ENCODE assay signal across 8 cellular contexts in genomic region chr22:29581799-29582198, GRCh38. TPM values are rescaled to one million over a fixed set of nuclear protein-coding genes. Genes with fewer than 3 reads are reported as not detected.
A peak's percentile ranks its signal among the peaks of the same experiment; 100 is the strongest.
DNase-seq lines count a peak whose midpoint lies in the region; ATAC-seq and TF ChIP-seq lines count a peak whose summit lies in the region.

No MANE protein-coding gene starts in this region.

- peak overlapping the region; percentile 93 to 97; a peak in 3 of 4 replicates for H3K4me3 ChIP-seq in HCT116 (replicated peaks in 1 of 2; ENCODE audit: low read depth in 1 of 2, low read length in 2 of 2)
- H3K4me3 ChIP-seq in mesenchymal stem cell (ENCODE audit: insufficient read depth in 1 of 2, low read depth in 1 of 2, low read length in 2 of 2) = peak overlapping the region in 1 of 2 experiments; percentile 84

- H2AFZ ChIP-seq in HCT116 (ENCODE audit: low read depth, low read length, poor library complexity, severe bottlenecking) (no peak overlapping the region), mesenchymal stem cell (ENCODE audit: low read depth, low read length) (no peak overlapping the region)

- no peak overlapping the region for H2BK5ac ChIP-seq in mesenchymal stem cell (ENCODE audit: low read depth, low read length, poor library complexity, severe bottlenecking)

- H3K27me3 ChIP-seq in CD4-positive, alpha-beta T cell (ENCODE audit: control insufficient read depth, insufficient read depth, low read length) = no peaks in the 10 kb centered on the region
- no peaks in the 10 kb centered on the region for H3K27me3 ChIP-seq in HCT116 (ENCODE audit: insufficient read depth, low read length)
- H3K27me3 ChIP-seq in mesenchymal stem cell (ENCODE audit: control insufficient read depth in 1 of 2, insufficient read depth in 1 of 2, low read length in 2 of 2) = no peaks in the 10 kb centered on the region

- no peaks in the 10 kb centered on the region for H3K9me2 ChIP-seq in HCT116 (ENCODE audit: insufficient read depth)

- no TSS peak for BruUV-seq in HCT116 (replicated peaks; lab: Mats Ljungman, UMichigan)

- H3K36me3 Mint-ChIP-seq in CD4-positive, alpha-beta T cell (ENCODE audit: low read depth) = peaks cover 3% of the 10 kb centered on the region
- no peaks in the 10 kb centered on the region for H3K36me3 Mint-ChIP-seq in activated B cell treated with CpG ODN at 0.5 μM for 24 hours (ENCODE audit: low read depth)

- no peak overlapping the region for H3K14ac ChIP-seq in mesenchymal stem cell (ENCODE audit: low read length in 2 of 2)

- intact Hi-C loops in CD4-positive, alpha-beta T cell (cut with DNase I, micrococcal nuclease) = loop anchor here in 1 of 2 experiments (2.0 kb wide), 3 partner anchors 21 to 185 kb away; partner anchors contain the start of genes NF2, UQCR10 and ZMAT5
- intact Hi-C loops in HCT116 (cut with micrococcal nuclease) = no loop called here
- intact Hi-C loops in activated B cell treated with CpG ODN at 0.5 μM for 24 hours (cut with micrococcal nuclease) = loop anchor here (1.0 to 2.0 kb wide), 5 partner anchors 22 to 843 kb away; partner anchors contain the start of genes AP1B1, MTFP1, NF2 and THOC5

- H3K36me3 ChIP-seq in HCT116 (ENCODE audit: control insufficient read depth in 1 of 2, insufficient read depth in 2 of 2, low read length in 2 of 2) = peaks cover 0 to 3% of the 10 kb centered on the region in 2 experiments; a peak in 1 of 4 replicates
- peaks cover 0 to 5% of the 10 kb centered on the region in 2 experiments for H3K36me3 ChIP-seq in mesenchymal stem cell (ENCODE audit: control insufficient read depth in 1 of 2, insufficient read depth in 2 of 2, low read depth in 1 of 2, low read length in 2 of 2)

- H3K9ac ChIP-seq in HCT116 (ENCODE audit: low read length) (no peak overlapping the region), mesenchymal stem cell (ENCODE audit: low read length) (no peak overlapping the region)

- H3K4ac ChIP-seq in mesenchymal stem cell (ENCODE audit: low read depth in 1 of 2, low read length in 2 of 2) = no peak overlapping the region

- H4K20me1 ChIP-seq in HCT116 (ENCODE audit: insufficient read depth) = no peaks in the 10 kb centered on the region

- H3K18ac ChIP-seq in mesenchymal stem cell (ENCODE audit: low read depth in 1 of 2, low read length in 2 of 2) = no peak overlapping the region

- CTCF ChIA-PET in CD4-positive, alpha-beta T cell (lab: Charles Lee) = no interaction called here
- CTCF ChIA-PET in HCT116 (lab: Charles Lee) (no interaction called here), activated B cell treated with CpG ODN at 0.5 μM for 24 hours (lab: Charles Lee) (no interaction called here)

- no peak overlapping the region for H4K91ac ChIP-seq in mesenchymal stem cell (ENCODE audit: low read length)

- H3K27ac Mint-ChIP-seq in CD4-positive, alpha-beta T cell = peak overlapping the region; percentile 86
- H3K27ac Mint-ChIP-seq in activated B cell treated with CpG ODN at 0.5 μM for 24 hours = peak overlapping the region; percentile 86

- no peak overlapping the region for H2AK5ac ChIP-seq in mesenchymal stem cell (ENCODE audit: low read length, severe bottlenecking)

- peak overlapping the region; percentile 35 for H4K8ac ChIP-seq in mesenchymal stem cell (ENCODE audit: low read length)

- 93% methylated on average over 12 of the region's 12 CpGs for WGBS in mesenchymal stem cell

- H3K79me1 ChIP-seq in mesenchymal stem cell (replicated peaks; ENCODE audit: low read length, poor library complexity, severe bottlenecking) = peaks cover 11% of the 10 kb centered on the region

- POLR2A ChIA-PET in CD4-positive, alpha-beta T cell (lab: Charles Lee) = interaction anchor here (0.7 to 1.7 kb wide), 2 partner anchors 13 to 22 kb away, joined by 3 to 4 read pairs; no protein-coding TSS in a partner anchor
- POLR2A ChIA-PET in HCT116 (lab: Charles Lee) (interaction anchor here (0.6 to 0.7 kb wide), 2 partner anchors 23 to 423 kb away, joined by 3 to 5 read pairs; no protein-coding TSS in a partner anchor), activated B cell treated with CpG ODN at 0.5 μM for 24 hours (lab: Charles Lee) (interaction anchor here (0.6 to 0.7 kb wide), 7 partner anchors 20 to 1387 kb away, joined by 3 to 8 read pairs (median 4); partner anchors contain the start of genes THOC5 and TUG1)

- no peak for ATAC-seq in CD4-positive, alpha-beta T cell (ENCODE audit: poor library complexity)
- ATAC-seq in HCT116 (no peak), activated B cell treated with CpG ODN at 0.5 μM for 24 hours (ENCODE audit: low read depth) (no peak), GM19035 (IDR thresholded peaks at IDR 0.05; ENCODE audit: unreplicated experiment) (no peak), HG03565 (IDR thresholded peaks at IDR 0.05; ENCODE audit: unreplicated experiment) (no peak)

- no peak overlapping the region for H2BK12ac ChIP-seq in mesenchymal stem cell (ENCODE audit: low read length in 2 of 2)

- no peaks in the 10 kb centered on the region for H3K27me3 Mint-ChIP-seq in CD4-positive, alpha-beta T cell
- H3K27me3 Mint-ChIP-seq in activated B cell treated with CpG ODN at 0.5 μM for 24 hours = no peaks in the 10 kb centered on the region

- no peak overlapping the region for H2BK15ac ChIP-seq in mesenchymal stem cell (ENCODE audit: low read depth, poor library complexity, severe bottlenecking)

- H3K4me2 ChIP-seq in HCT116 (ENCODE audit: low read length) (peak overlapping the region; percentile 96), mesenchymal stem cell (ENCODE audit: low read length, poor library complexity, severe bottlenecking) (no peak overlapping the region)

- DNase-seq in CD4-positive, alpha-beta T cell = no peak
- no peak for DNase-seq in HCT116 (ENCODE audit: low read depth, low spot score)
- DNase-seq in activated B cell treated with CpG ODN at 0.5 μM for 24 hours = no peak
- no peak for DNase-seq in mesenchymal stem cell
- DNase-seq in NCI-H446 treated with DMSO at 0.1 percent for 48 hours (lab: John Stamatoyannopoulos, UW) = no peak
- no peak for DNase-seq in putamen (ENCODE audit: low spot score)

- H3K4me3 Mint-ChIP-seq in CD4-positive, alpha-beta T cell = peak overlapping the region; percentile 95
- H3K4me3 Mint-ChIP-seq in activated B cell treated with CpG ODN at 0.5 μM for 24 hours = peak overlapping the region; percentile 92

- H3K23ac ChIP-seq in mesenchymal stem cell (ENCODE audit: low read length in 2 of 2) = no peak overlapping the region

- TF ChIP-seq POLR2A in HCT116 (IDR thresholded peaks at IDR 0.05; ENCODE audit: borderline replicate concordance, extremely low read depth, insufficient read depth, insufficient read length) = no peak

- TF ChIP-seq RAD21 in HCT116 (IDR thresholded peaks at IDR 0.05; ENCODE audit: low read depth) = no peak

- H3K9me3 ChIP-seq in CD4-positive, alpha-beta T cell (ENCODE audit: control insufficient read depth, low read length) = no peaks in the 10 kb centered on the region
- H3K9me3 ChIP-seq in HCT116 (ENCODE audit: control insufficient read depth in 1 of 2, insufficient read depth in 1 of 2, low read depth in 1 of 2, low read length in 2 of 2) (no peaks in the 10 kb centered on the region), mesenchymal stem cell (ENCODE audit: control insufficient read depth, low read length) (no peaks in the 10 kb centered on the region)

- TF ChIP-seq CTCF in CD4-positive, alpha-beta T cell (IDR thresholded peaks at IDR 0.05) = no peak
- TF ChIP-seq CTCF in HCT116 (IDR thresholded peaks at IDR 0.05 in 2 of 3, conservative IDR thresholded peaks at IDR 0.05 in 1 of 3; ENCODE audit: borderline replicate concordance in 1 of 3, insufficient read depth in 1 of 3, low read depth in 2 of 3, low read length in 2 of 3) (no peak), activated B cell treated with CpG ODN at 0.5 μM for 24 hours (IDR thresholded peaks at IDR 0.05) (no peak)

- no peak overlapping the region for H3K27ac ChIP-seq in CD4-positive, alpha-beta T cell (ENCODE audit: low read depth, low read length)
- H3K27ac ChIP-seq in HCT116 (ENCODE audit: low read depth, low read length) (peak overlapping the region; percentile 73), mesenchymal stem cell (ENCODE audit: low read length, poor library complexity, severe bottlenecking) (no peak overlapping the region)

- RAD21 ChIA-PET in HCT116 (lab: Charles Lee; ENCODE audit: low non-redundant PET in 1 of 2, low total read pairs in 2 of 2, uncharacterized antibody in 2 of 2, unreplicated experiment in 2 of 2) = interaction anchor here in 1 of 2 experiments (0.7 kb wide), 1 partner anchor 192 kb away, joined by 4 read pairs; no protein-coding TSS in a partner anchor

- peaks cover 18% of the 10 kb centered on the region for H3K4me1 Mint-ChIP-seq in CD4-positive, alpha-beta T cell (ENCODE audit: low read depth)
- H3K4me1 Mint-ChIP-seq in activated B cell treated with CpG ODN at 0.5 μM for 24 hours = peaks cover 18% of the 10 kb centered on the region

- peaks cover 11 to 17% of the 10 kb centered on the region in 2 experiments for H3K4me1 ChIP-seq in HCT116 (ENCODE audit: control insufficient read depth in 1 of 2, insufficient read depth in 2 of 2, low read length in 2 of 2)
- H3K4me1 ChIP-seq in mesenchymal stem cell (ENCODE audit: control insufficient read depth, insufficient read depth, low read depth, low read length) = peaks cover 11% of the 10 kb centered on the region

- H3K79me2 ChIP-seq in HCT116 (ENCODE audit: insufficient read depth, low read length) = peaks cover 14% of the 10 kb centered on the region; the same call in 1 of the 2 replicates

- H2BK120ac ChIP-seq in mesenchymal stem cell (ENCODE audit: low read depth, low read length) = no peak overlapping the region

- no peaks in the 10 kb centered on the region for H3K9me3 Mint-ChIP-seq in CD4-positive, alpha-beta T cell
- H3K9me3 Mint-ChIP-seq in activated B cell treated with CpG ODN at 0.5 μM for 24 hours = no peaks in the 10 kb centered on the region

TF ChIP-seq in HCT116, 20 proteins besides CTCF, POLR2A, EP300 and RAD21 (continues in another document):
- TF ChIP-seq SP1 (IDR thresholded peaks at IDR 0.05; ENCODE audit: low read depth) (no peak), SRF (IDR thresholded peaks at IDR 0.05; ENCODE audit: low read depth) (no peak), EGR1 (IDR thresholded peaks at IDR 0.05; ENCODE audit: low read depth) (no peak)

RNA-seq across cellular contexts. Expression of gene NIPSNAP1, which starts 0.9 kb away (rescaled TPM):
- 10 to 100 TPM; 17.8 to 20.5 TPM for total RNA-seq in CD4-positive, alpha-beta T cell
- total RNA-seq in HCT116 (2021; ENCODE audit: unreplicated experiment) = 101 TPM
- 88.9 and 104 TPM in 2 replicates for polyA plus RNA-seq in HCT116 (2012)
- 27.2 and 29.5 TPM in 2 replicates for total RNA-seq in activated B cell treated with CpG ODN at 0.5 μM for 24 hours
- 71.1 TPM for polyA plus RNA-seq in mesenchymal stem cell (2013, experiment 1 of 2)
- 70.1 TPM for polyA plus RNA-seq in mesenchymal stem cell (2013, experiment 2 of 2)

RNA-seq across cellular contexts. Expression of gene NF2, which starts 21.6 kb away (rescaled TPM):
- 10 to 100 TPM; 23.1 to 24.5 TPM for total RNA-seq in CD4-positive, alpha-beta T cell
- total RNA-seq in HCT116 (2021; ENCODE audit: unreplicated experiment) (70.2 TPM), activated B cell treated with CpG ODN at 0.5 μM for 24 hours (30.3 and 32.3 TPM in 2 replicates)
- 19.7 and 23.2 TPM in 2 replicates for polyA plus RNA-seq in HCT116 (2012)
- polyA plus RNA-seq in mesenchymal stem cell (2013, experiment 1 of 2) = 19.0 TPM
- polyA plus RNA-seq in mesenchymal stem cell (2013, experiment 2 of 2) = 18.1 TPM

RNA-seq across cellular contexts. Expression of gene THOC5, which starts 28.2 kb away (rescaled TPM):
- total RNA-seq in CD4-positive, alpha-beta T cell = 10 to 100 TPM; 27.1 to 32.9 TPM
- total RNA-seq in HCT116 (2021; ENCODE audit: unreplicated experiment) = 80.6 TPM
- 60.9 and 66.3 TPM in 2 replicates for polyA plus RNA-seq in HCT116 (2012)
- total RNA-seq in activated B cell treated with CpG ODN at 0.5 μM for 24 hours = 44.1 and 51.3 TPM in 2 replicates
- polyA plus RNA-seq in mesenchymal stem cell (2013, experiment 1 of 2) = 32.8 TPM
- polyA plus RNA-seq in mesenchymal stem cell (2013, experiment 2 of 2) = 35.4 TPM
